In the genomic region with DNA sequence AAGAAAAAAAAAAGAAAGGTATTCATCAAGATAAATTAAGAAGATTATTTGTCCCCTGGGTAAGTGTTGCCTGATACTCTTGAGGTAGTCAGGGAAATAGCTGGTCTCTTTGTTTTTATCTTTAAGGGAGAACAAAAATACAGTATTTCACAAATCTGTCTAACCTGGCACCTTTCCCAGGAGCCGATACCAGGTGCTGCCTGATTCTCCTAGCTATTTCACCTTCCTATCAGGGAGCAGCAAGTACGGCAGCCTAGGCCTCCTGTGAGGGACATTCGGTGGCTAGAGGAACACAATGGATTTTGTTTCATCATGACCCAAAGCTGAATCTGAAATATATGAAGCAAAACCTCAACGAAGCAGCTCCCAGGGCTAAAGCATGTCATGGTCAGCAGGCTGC, we compare ENCODE assay signal across 23 cellular contexts.
"Had no signal": no experiment of that assay in that cellular context is flagged by ENCODE, and none has a peak within 500 bp of the region (broad histone marks: within the 10 kb centered on the region; RNA-seq: fewer than 3 reads in every experiment).

No MANE protein-coding gene starts in this region.

- H3K27me3 Mint-ChIP-seq: activated naive CD8-positive, alpha-beta T cell; activated T-helper 17 cell treated with anti-CD3 and anti-CD28 coated beads, Interleukin-2, amount 50 U/mL, for 72 hours; dendritic cell treated with granulocyte-macrophage colony-stimulating factor and Interleukin-4, amounts not matched to agents 40 ng/mL and 50 ng/mL, for 4 days; stimulated activated naive CD8-positive, alpha-beta T cell treated with anti-CD3 and anti-CD28 coated beads, Interleukin-15, Interleukin-2, amounts not matched to agents 100 ng/mL and 50 ng/mL, for 24 hours had no signal

- H3K4me1 Mint-ChIP-seq: activated T-helper 17 cell treated with anti-CD3 and anti-CD28 coated beads, Interleukin-2, amount 50 U/mL, for 72 hours; natural killer cell had no signal

- H3K4me3 ChIP-seq: gastrocnemius medialis, left lung, lung, psoas muscle, right atrium auricular region, thyroid gland had no signal

- H3K4me3 Mint-ChIP-seq: activated naive CD8-positive, alpha-beta T cell; activated T-cell treated with anti-CD3 and anti-CD28 coated beads, Interleukin-2, amount 50 U/mL, for 24 hours; activated T-helper 17 cell treated with anti-CD3 and anti-CD28 coated beads, Interleukin-2, amount 50 U/mL, for 72 hours; dendritic cell treated with granulocyte-macrophage colony-stimulating factor and Interleukin-4, amounts not matched to agents 40 ng/mL and 50 ng/mL, for 4 days; natural killer cell; stimulated activated naive CD8-positive, alpha-beta T cell treated with anti-CD3 and anti-CD28 coated beads, Interleukin-15, Interleukin-2, amounts not matched to agents 100 ng/mL and 50 ng/mL, for 24 hours; WTC11 had no signal

- H3K36me3 Mint-ChIP-seq: activated naive CD8-positive, alpha-beta T cell; natural killer cell; WTC11 had no signal

- H3K27me3 ChIP-seq: gastrocnemius medialis, left lung, right atrium auricular region, thyroid gland had no signal

- ATAC-seq: activated T-helper 17 cell treated with anti-CD3 and anti-CD28 coated beads, Interleukin-2, amount 50 U/mL, for 72 hours; gastrocnemius medialis; left lung; natural killer cell; psoas muscle; WTC11 had no signal

- H3K4me1 ChIP-seq: gastrocnemius medialis, left lung, psoas muscle, right atrium auricular region had no signal

- DNase-seq: activated CD8-positive, alpha-beta memory T cell treated with anti-CD3 and anti-CD28 coated beads for 24 hours; activated CD8-positive, alpha-beta memory T cell treated with anti-CD3 and anti-CD28 coated beads, Interleukin-2, amount 50 U/mL, for 4 hours; activated naive CD4-positive, alpha-beta T cell; activated T-cell treated with anti-CD3 and anti-CD28 coated beads, Interleukin-2, amount 50 U/mL, for 24 hours; effector CD8-positive, alpha-beta T cell; gastrocnemius medialis; hippocampal formation; kidney glomerular epithelial cell; left lung; midbrain; natural killer cell; psoas muscle; stimulated activated CD4-positive, alpha-beta T cell treated with anti-CD3 and anti-CD28 coated beads, Interleukin-12 subunit alpha, Interleukin-12 subunit beta, amount 100 ng/mL, for 4 hours; substantia nigra; T-helper 9 cell had no signal

- H3K27ac Mint-ChIP-seq: activated naive CD8-positive, alpha-beta T cell; activated T-cell treated with anti-CD3 and anti-CD28 coated beads, Interleukin-2, amount 50 U/mL, for 24 hours; activated T-helper 17 cell treated with anti-CD3 and anti-CD28 coated beads, Interleukin-2, amount 50 U/mL, for 72 hours; dendritic cell treated with granulocyte-macrophage colony-stimulating factor and Interleukin-4, amounts not matched to agents 40 ng/mL and 50 ng/mL, for 4 days; natural killer cell; stimulated activated naive CD8-positive, alpha-beta T cell treated with anti-CD3 and anti-CD28 coated beads, Interleukin-15, Interleukin-2, amounts not matched to agents 100 ng/mL and 50 ng/mL, for 24 hours; WTC11 had no signal

- H3K36me3 ChIP-seq: gastrocnemius medialis, left lung, right atrium auricular region, thyroid gland had no signal

- H3K9me3 Mint-ChIP-seq: activated T-cell treated with anti-CD3 and anti-CD28 coated beads, Interleukin-2, amount 50 U/mL, for 24 hours; activated T-helper 17 cell treated with anti-CD3 and anti-CD28 coated beads, Interleukin-2, amount 50 U/mL, for 72 hours; natural killer cell; stimulated activated naive CD8-positive, alpha-beta T cell treated with anti-CD3 and anti-CD28 coated beads, Interleukin-15, Interleukin-2, amounts not matched to agents 100 ng/mL and 50 ng/mL, for 24 hours; WTC11 had no signal

- H3K9me3 ChIP-seq: gastrocnemius medialis, left lung, psoas muscle, right atrium auricular region, thyroid gland had no signal

- H3K27ac ChIP-seq: gastrocnemius medialis, left lung, psoas muscle, right atrium auricular region, thyroid gland had no signal
